In genomic region chr9:95875305-95876137, GRCh38 we compare ENCODE assay signal across 8 cellular contexts. TPM values are rescaled to one million over a fixed set of nuclear protein-coding genes. Genes with fewer than 3 reads are reported as not detected.
DNase-seq lines count a peak whose midpoint lies in the region; ATAC-seq and TF ChIP-seq lines count a peak whose summit lies in the region.

TSS of gene ERCC6L2 (plus strand) at chr9:95875691. CDS start at chr9:95876039, 348 bp downstream.

- intact Hi-C loops in OCI-LY7 (cut with micrococcal nuclease; ENCODE audit: unreplicated experiment) = loop anchor here (2.0 to 5.0 kb wide), 6 partner anchors 368 to 1757 kb away; partner anchors contain the start of genes FANCC, NCBP1 and TSTD2

- H3K4me3 ChIP-seq in OCI-LY7 (ENCODE audit: low read depth, low read length, poor library complexity, severe bottlenecking) = no peak within 1 kb of the TSS

- peaks cover 37% of the 10 kb centered on the region for H3K79me2 ChIP-seq in OCI-LY7 (ENCODE audit: insufficient read depth, low read depth, low read length)

- H3K9me2 ChIP-seq in OCI-LY7 (ENCODE audit: insufficient read depth, low read length) = no peaks in the 10 kb centered on the region

- peaks cover 48% of the 10 kb centered on the region for H3K36me3 ChIP-seq in OCI-LY7 (ENCODE audit: insufficient read depth, low read length)

- CTCF ChIA-PET in OCI-LY7 (lab: Charles Lee; ENCODE audit: unreplicated experiment) = no interaction called here

- H3K36me3 Mint-ChIP-seq in endothelial cell (ENCODE audit: low read depth, unreplicated experiment) = peaks cover 15% of the 10 kb centered on the region

- no peaks in the 10 kb centered on the region for H3K9me3 Mint-ChIP-seq in endothelial cell (ENCODE audit: unreplicated experiment)

- peak; percentile 80 for ATAC-seq in GM21619 (IDR thresholded peaks at IDR 0.05; ENCODE audit: unreplicated experiment)

- peaks cover 6% of the 10 kb centered on the region for H3K27me3 Mint-ChIP-seq in endothelial cell (ENCODE audit: unreplicated experiment)

- DNase-seq in DMS153 (lab: John Stamatoyannopoulos, UW) = peak; percentile 97
- DNase-seq in HuH-7.5 (ENCODE audit: low spot score) = peak; percentile 74
- DNase-seq in OCI-LY7 (ENCODE audit: low spot score) = peak; percentile 97
- DNase-seq in activated CD8-positive, alpha-beta memory T cell treated with anti-CD3 and anti-CD28 coated beads, Interleukin-2, amount 50 U/mL, for 4 hours = peak; percentile 89
- DNase-seq in endothelial cell (ENCODE audit: low spot score) = peak; percentile 94
- DNase-seq in midbrain (lab: John Stamatoyannopoulos, UW) = peak; percentile 94
- peak; percentile 91 for DNase-seq in stimulated activated CD8-positive, alpha-beta memory T cell treated with anti-CD3 and anti-CD28 coated beads, Interleukin-4, amount 100 ng/mL, for 24 hours (ENCODE audit: low read depth)

- H3K27ac ChIP-seq in OCI-LY7 (ENCODE audit: low read depth, low read length, poor library complexity, severe bottlenecking) = no peak within 1 kb of the TSS

- H3K9me3 ChIP-seq in OCI-LY7 (ENCODE audit: low read length) = no peaks in the 10 kb centered on the region

- POLR2A ChIA-PET in OCI-LY7 (lab: Charles Lee) = interaction anchor here (0.6 to 2.0 kb wide), 5 partner anchors 9 to 370 kb away, joined by 3 to 9 read pairs (median 4); no protein-coding TSS in a partner anchor

- no peaks in the 10 kb centered on the region for H4K20me1 ChIP-seq in OCI-LY7 (ENCODE audit: insufficient read depth, low read length)

- H2AFZ ChIP-seq in OCI-LY7 (ENCODE audit: low read length) = no peak within 1 kb of the TSS; the same call in 1 of the 2 replicates

- H3K27ac Mint-ChIP-seq in endothelial cell (ENCODE audit: unreplicated experiment) = no peak within 1 kb of the TSS

- BruUV-seq in OCI-LY7 (replicated peaks; lab: Mats Ljungman, UMichigan) = no TSS peak

- H3K4me1 ChIP-seq in OCI-LY7 (ENCODE audit: insufficient read depth, low read length, poor library complexity, severe bottlenecking) = peaks cover 8% of the 10 kb centered on the region

- no peak for TF ChIP-seq CTCF in OCI-LY7 (conservative IDR thresholded peaks at IDR 0.05; ENCODE audit: low read length)
- no peak for TF ChIP-seq CTCF in endothelial cell (IDR thresholded peaks at IDR 0.05; ENCODE audit: unreplicated experiment)

- H3K4me2 ChIP-seq in OCI-LY7 (ENCODE audit: low read length) = no peak within 1 kb of the TSS; the same call in 1 of the 2 replicates

- H3K4me1 Mint-ChIP-seq in endothelial cell (ENCODE audit: unreplicated experiment) = peaks cover 21% of the 10 kb centered on the region

- H3K4me3 Mint-ChIP-seq in endothelial cell (ENCODE audit: unreplicated experiment) = no peak within 1 kb of the TSS

RNA-seq across cellular contexts. Expression of gene ERCC6L2, which starts in this region (rescaled TPM):
- 34.9 and 41.0 TPM in 2 replicates for total RNA-seq in OCI-LY7 (2014; rRNA removed; shearing (Covaris generic))
- 38.2 and 38.7 TPM in 2 replicates for total RNA-seq in OCI-LY7 (2022)
- total RNA-seq in endothelial cell (ENCODE audit: unreplicated experiment) = 40.5 TPM
